Comparison of ENCODE assay signal across 15 cellular contexts in genomic region chr12:104524433-104524832, GRCh38.
"Had no signal": no experiment of that assay in that cellular context is flagged by ENCODE, and none has a peak within 500 bp of the region (broad histone marks: within the 10 kb centered on the region; RNA-seq: fewer than 3 reads in every experiment).

No MANE protein-coding gene starts in this region.

- H3K4me3 ChIP-seq: ascending aorta, hepatocyte, testis had no signal

- H3K4me2 ChIP-seq: hepatocyte had no signal

- H3K27ac ChIP-seq: ascending aorta had no signal

- H3K27me3 ChIP-seq: ascending aorta, hepatocyte, testis had no signal

- H3K27me3 Mint-ChIP-seq: activated CD4-positive, alpha-beta T cell treated with anti-CD3 and anti-CD28 coated beads, Interleukin-2, amount 10 ng/mL, durations not matched to agents 24 days and 14 days; activated naive CD4-positive, alpha-beta T cell treated with anti-CD3 and anti-CD28 coated beads, Interleukin-2, amount 10 ng/mL, durations not matched to agents 7 days and 5 days had no signal

- H3K4me3 Mint-ChIP-seq: activated naive CD4-positive, alpha-beta T cell treated with anti-CD3 and anti-CD28 coated beads, Interleukin-2, amount 10 ng/mL, durations not matched to agents 7 days and 5 days; WTC11 had no signal

- H3K9me3 ChIP-seq: ascending aorta, testis had no signal

- H3K27ac Mint-ChIP-seq: activated naive CD4-positive, alpha-beta T cell treated with anti-CD3 and anti-CD28 coated beads, Interleukin-2, amount 10 ng/mL, durations not matched to agents 7 days and 5 days had no signal

- DNase-seq: activated CD4-positive, alpha-beta T cell treated with anti-CD3 and anti-CD28 coated beads, Interleukin-2, amount 10 ng/mL, durations not matched to agents 24 days and 14 days; activated CD8-positive, alpha-beta memory T cell treated with anti-CD3 and anti-CD28 coated beads for 24 hours; activated naive CD4-positive, alpha-beta T cell treated with anti-CD3 and anti-CD28 coated beads, Interleukin-2, amount 10 ng/mL, durations not matched to agents 7 days and 5 days; activated T-cell treated with anti-CD3 and anti-CD28 coated beads for 4 hours; posterior cingulate gyrus; retina; stimulated activated CD4-positive, alpha-beta T cell treated with anti-CD3 and anti-CD28 coated beads, Interleukin-4, amount 100 ng/mL, for 1 hour; stimulated activated naive CD8-positive, alpha-beta T cell treated with anti-CD3 and anti-CD28 coated beads, Interleukin-15, Interleukin-2, amounts not matched to agents 100 U/mL and 50 U/mL, for 24 hours; SW 1271; testis had no signal

- H3K36me3 ChIP-seq: ascending aorta had no signal

- ATAC-seq: esophagus mucosa; left lobe of liver; stimulated activated naive CD8-positive, alpha-beta T cell treated with anti-CD3 and anti-CD28 coated beads, Interleukin-15, Interleukin-2, amounts not matched to agents 100 U/mL and 50 U/mL, for 24 hours; WTC11 had no signal
